In the genomic region with DNA sequence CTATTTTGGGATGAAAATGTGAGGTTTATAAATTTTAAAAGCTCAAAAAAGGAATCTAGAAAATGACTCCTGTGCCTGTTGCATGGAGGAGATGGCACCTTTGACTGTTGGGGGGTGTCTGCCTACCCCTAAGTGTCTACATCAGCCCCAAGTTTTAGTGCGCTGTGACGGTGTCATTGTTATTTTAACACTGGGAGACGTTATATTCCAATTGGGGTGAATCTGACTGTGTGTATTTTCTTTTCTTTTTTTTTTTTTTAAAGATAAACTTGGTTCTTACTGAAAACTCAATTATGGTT, we compare ENCODE assay signal across 9 cellular contexts. TPM values are rescaled to one million over a fixed set of nuclear protein-coding genes. Genes with fewer than 3 reads are reported as not detected.
DNase-seq lines count a peak whose midpoint lies in the region; ATAC-seq and TF ChIP-seq lines count a peak whose summit lies in the region.
"Had no signal": no experiment of that assay in that cellular context is flagged by ENCODE, and none has a peak within 500 bp of the region (broad histone marks: within the 10 kb centered on the region; RNA-seq: fewer than 3 reads in every experiment).

No MANE protein-coding gene starts in this region.

- peaks cover 42% of the 10 kb centered on the region for H3K36me3 Mint-ChIP-seq in activated CD4-positive, alpha-beta T cell treated with anti-CD3 and anti-CD28 coated beads, Interleukin-2, amount 10 ng/mL, durations not matched to agents 24 days and 14 days (ENCODE audit: low read depth)
- H3K36me3 Mint-ChIP-seq in activated CD4-positive, alpha-beta memory T cell treated with anti-CD3 and anti-CD28 coated beads for 36 hours = peaks cover 45% of the 10 kb centered on the region

- peaks cover 2% of the 10 kb centered on the region for H3K9me3 Mint-ChIP-seq in activated CD4-positive, alpha-beta T cell treated with anti-CD3 and anti-CD28 coated beads, Interleukin-2, amount 10 ng/mL, durations not matched to agents 24 days and 14 days
- no peaks in the 10 kb centered on the region for H3K9me3 Mint-ChIP-seq in activated CD4-positive, alpha-beta memory T cell treated with anti-CD3 and anti-CD28 coated beads for 36 hours

- H3K4me3 ChIP-seq in fibroblast of mammary gland (ENCODE audit: control insufficient read depth, low read depth, low read length) = peak overlapping the region; percentile 60
- peak overlapping the region; percentile 59 to 84 (median 65) for H3K4me3 ChIP-seq in subcutaneous abdominal adipose tissue (ENCODE audit: low read depth in 1 of 5, low read length in 5 of 5)
- no peak overlapping the region for H3K4me3 ChIP-seq in neuronal stem cell (ENCODE audit: low read length in 2 of 2)

- H3K4me1 Mint-ChIP-seq in activated CD4-positive, alpha-beta T cell treated with anti-CD3 and anti-CD28 coated beads, Interleukin-2, amount 10 ng/mL, durations not matched to agents 24 days and 14 days = peaks cover 54% of the 10 kb centered on the region
- peaks cover 47% of the 10 kb centered on the region for H3K4me1 Mint-ChIP-seq in activated CD4-positive, alpha-beta memory T cell treated with anti-CD3 and anti-CD28 coated beads for 36 hours (ENCODE audit: low read depth)

- POLR2A ChIA-PET in activated CD4-positive, alpha-beta memory T cell treated with anti-CD3 and anti-CD28 coated beads for 36 hours (lab: Charles Lee) = interaction anchor here (0.9 to 8.4 kb wide), 15 partner anchors 24 to 756 kb away, joined by 3 to 178 read pairs (median 5); a partner anchor contains a TSS

- peak overlapping the region; percentile 93 for H3K27ac Mint-ChIP-seq in activated CD4-positive, alpha-beta T cell treated with anti-CD3 and anti-CD28 coated beads, Interleukin-2, amount 10 ng/mL, durations not matched to agents 24 days and 14 days
- H3K27ac Mint-ChIP-seq in activated CD4-positive, alpha-beta memory T cell treated with anti-CD3 and anti-CD28 coated beads for 36 hours = peak overlapping the region; percentile 96

- no peak overlapping the region for H4K8ac ChIP-seq in neuronal stem cell (ENCODE audit: low read depth, low read length)

- peak overlapping the region; percentile 88 for H3K4me3 Mint-ChIP-seq in activated CD4-positive, alpha-beta T cell treated with anti-CD3 and anti-CD28 coated beads, Interleukin-2, amount 10 ng/mL, durations not matched to agents 24 days and 14 days
- H3K4me3 Mint-ChIP-seq in activated CD4-positive, alpha-beta memory T cell treated with anti-CD3 and anti-CD28 coated beads for 36 hours = peak overlapping the region; percentile 94

- no peak overlapping the region for H3K18ac ChIP-seq in neuronal stem cell (ENCODE audit: low read length)

- CTCF ChIA-PET in activated CD4-positive, alpha-beta memory T cell treated with anti-CD3 and anti-CD28 coated beads for 36 hours (lab: Charles Lee) = interaction anchor here (1.4 to 8.7 kb wide), 5 partner anchors 23 to 131 kb away, joined by 3 to 62 read pairs (median 8); no protein-coding TSS in a partner anchor

- no peak overlapping the region for H3K4me2 ChIP-seq in neuronal stem cell (ENCODE audit: insufficient read depth, low read length, poor library complexity, severe bottlenecking)

- no peaks in the 10 kb centered on the region for H3K27me3 ChIP-seq in subcutaneous abdominal adipose tissue (ENCODE audit: control insufficient read depth in 5 of 5, insufficient read depth in 4 of 5, low read length in 5 of 5)
- H3K27me3 ChIP-seq in neuronal stem cell (ENCODE audit: control insufficient read depth in 3 of 3, insufficient read depth in 3 of 3, low read depth in 1 of 3, low read length in 3 of 3) = no peaks in the 10 kb centered on the region

- no peak overlapping the region for H3K23ac ChIP-seq in neuronal stem cell (ENCODE audit: low read depth, low read length, poor library complexity)

- H3K4ac ChIP-seq in neuronal stem cell (ENCODE audit: low read length) = no peak overlapping the region

- peaks cover 2% of the 10 kb centered on the region for H3K79me1 ChIP-seq in neuronal stem cell (ENCODE audit: low read depth, low read length)

- no peak overlapping the region for H2BK15ac ChIP-seq in neuronal stem cell (ENCODE audit: low read length)

- TF ChIP-seq CTCF in fibroblast of mammary gland (conservative IDR thresholded peaks at IDR 0.05; ENCODE audit: control insufficient read depth, insufficient read depth, low read depth, low read length) = no peak

- H2BK12ac ChIP-seq in neuronal stem cell (ENCODE audit: low read length) = no peak overlapping the region

- no peaks in the 10 kb centered on the region for H3K9me3 ChIP-seq in subcutaneous abdominal adipose tissue (ENCODE audit: control insufficient read depth in 5 of 5, low read length in 5 of 5)
- H3K9me3 ChIP-seq in neuronal stem cell (replicated peaks in 1 of 2; ENCODE audit: control insufficient read depth in 2 of 2, insufficient read depth in 1 of 2, low read depth in 1 of 2, low read length in 2 of 2) = no peaks in the 10 kb centered on the region

- WGBS in neuronal stem cell (ENCODE audit: extremely low coverage in 2 of 2, insufficient read length in 2 of 2, insufficient replicate concordance in 1 of 2), 2 donors = no CpG with 5 or more reads among the region's 3 CpGs

- H3K36me3 ChIP-seq in subcutaneous abdominal adipose tissue (ENCODE audit: control insufficient read depth in 5 of 5, insufficient read depth in 5 of 5, low read length in 5 of 5) (no peaks in the 10 kb centered on the region), neuronal stem cell (replicated peaks in 1 of 2; ENCODE audit: control insufficient read depth in 2 of 2, insufficient read depth in 2 of 2, low read length in 2 of 2) (no peaks in the 10 kb centered on the region)

- ATAC-seq in HG02798 (IDR thresholded peaks at IDR 0.05; ENCODE audit: poor library complexity, unreplicated experiment) = no peak

- DNase-seq in activated CD4-positive, alpha-beta T cell treated with anti-CD3 and anti-CD28 coated beads, Interleukin-2, amount 10 ng/mL, durations not matched to agents 24 days and 14 days = peak; percentile 80
- DNase-seq in activated CD4-positive, alpha-beta T cell treated with anti-CD3 and anti-CD28 coated beads, Interleukin-2, amount 50 U/mL, for 4 hours = no peak
- peak; percentile 34 for DNase-seq in activated CD4-positive, alpha-beta memory T cell treated with anti-CD3 and anti-CD28 coated beads for 36 hours
- DNase-seq in fibroblast of mammary gland (ENCODE audit: low read depth) (no peak), midbrain (lab: John Stamatoyannopoulos, UW) (no peak), neuronal stem cell (ENCODE audit: low spot score) (no peak)
- DNase-seq: glutamatergic neuron had no signal

- H3K9ac ChIP-seq in subcutaneous abdominal adipose tissue (ENCODE audit: low read length in 5 of 5) (peak overlapping the region; percentile 42 to 87 (median 83)), neuronal stem cell (ENCODE audit: low read depth, low read length, poor library complexity) (no peak overlapping the region)

- H2BK120ac ChIP-seq in neuronal stem cell (ENCODE audit: low read depth, low read length) = no peak overlapping the region

- no peak overlapping the region for H2BK5ac ChIP-seq in neuronal stem cell (ENCODE audit: low read length)

- peaks cover 0 to 39% (median 25%) of the 10 kb centered on the region in 5 donors for H3K4me1 ChIP-seq in subcutaneous abdominal adipose tissue (ENCODE audit: control insufficient read depth in 5 of 5, insufficient read depth in 5 of 5, low read length in 5 of 5)
- H3K4me1 ChIP-seq in neuronal stem cell (ENCODE audit: control insufficient read depth in 2 of 2, insufficient read depth in 1 of 2, low read depth in 1 of 2, low read length in 2 of 2) = peaks cover 4 to 5% of the 10 kb centered on the region in 2 donors

- no peak overlapping the region for H2AK5ac ChIP-seq in neuronal stem cell (ENCODE audit: low read depth, low read length)

- H3K27ac ChIP-seq in subcutaneous abdominal adipose tissue (ENCODE audit: low read depth, low read length) (peak overlapping the region; percentile 92), neuronal stem cell (replicated peaks; ENCODE audit: low read length) (no peak overlapping the region)

- H4K91ac ChIP-seq in neuronal stem cell (ENCODE audit: low read depth, low read length, poor library complexity) = no peak overlapping the region

- intact Hi-C loops in activated CD4-positive, alpha-beta T cell treated with anti-CD3 and anti-CD28 coated beads, Interleukin-2, amount 10 ng/mL, durations not matched to agents 24 days and 14 days (cut with micrococcal nuclease) = loop anchor here (2.0 to 5.0 kb wide), 2 partner anchors 188 to 366 kb away; a partner anchor contains a TSS
- intact Hi-C loops in activated CD4-positive, alpha-beta memory T cell treated with anti-CD3 and anti-CD28 coated beads for 36 hours (cut with micrococcal nuclease) = no loop called here

- no peaks in the 10 kb centered on the region for H3K27me3 Mint-ChIP-seq in activated CD4-positive, alpha-beta T cell treated with anti-CD3 and anti-CD28 coated beads, Interleukin-2, amount 10 ng/mL, durations not matched to agents 24 days and 14 days
- H3K27me3 Mint-ChIP-seq in activated CD4-positive, alpha-beta memory T cell treated with anti-CD3 and anti-CD28 coated beads for 36 hours = no peaks in the 10 kb centered on the region

- no peak overlapping the region for H3K14ac ChIP-seq in neuronal stem cell (ENCODE audit: low read length)

- H2AFZ ChIP-seq in neuronal stem cell (ENCODE audit: low read length) = no peak overlapping the region

RNA-seq across cellular contexts. Expression of a gene that starts 0.5 kb away (rescaled TPM):
- 996 and 999 TPM in 2 replicates for total RNA-seq in activated CD4-positive, alpha-beta T cell treated with anti-CD3 and anti-CD28 coated beads, Interleukin-2, amount 10 ng/mL, durations not matched to agents 24 days and 14 days
- 100 to 1,000 TPM; 949 to 966 TPM for total RNA-seq in activated CD4-positive, alpha-beta memory T cell treated with anti-CD3 and anti-CD28 coated beads for 36 hours
- polyA plus RNA-seq in neuronal stem cell (2013, experiment 1 of 2) = not detected
- not detected for polyA plus RNA-seq in neuronal stem cell (2013, experiment 2 of 2)

RNA-seq across cellular contexts. Expression of a gene that starts 35.6 kb away (rescaled TPM):
- 29.2 and 30.8 TPM in 2 replicates for total RNA-seq in activated CD4-positive, alpha-beta T cell treated with anti-CD3 and anti-CD28 coated beads, Interleukin-2, amount 10 ng/mL, durations not matched to agents 24 days and 14 days
- 10 to 100 TPM; 44.6 to 51.4 TPM for total RNA-seq in activated CD4-positive, alpha-beta memory T cell treated with anti-CD3 and anti-CD28 coated beads for 36 hours
- 44.4 TPM for polyA plus RNA-seq in neuronal stem cell (2013, experiment 1 of 2)
- 45.6 TPM for polyA plus RNA-seq in neuronal stem cell (2013, experiment 2 of 2)

Comparison
In these comparisons a context has a peak if more than half of its experiments do, and no peak if none do; other contexts are left out.
1. DNase-seq: peak in activated CD4-positive, alpha-beta T cell treated with anti-CD3 and anti-CD28 coated beads, Interleukin-2, amount 10 ng/mL, durations not matched to agents 24 days and 14 days (single experiment) and activated CD4-positive, alpha-beta memory T cell treated with anti-CD3 and anti-CD28 coated beads for 36 hours (single experiment); none in activated CD4-positive, alpha-beta T cell treated with anti-CD3 and anti-CD28 coated beads, Interleukin-2, amount 50 U/mL, for 4 hours (0 of 2), fibroblast of mammary gland (single experiment), midbrain (single experiment) and neuronal stem cell (single experiment).
2. H3K4me3 ChIP-seq: peak in fibroblast of mammary gland (single experiment) and subcutaneous abdominal adipose tissue (5 of 5); none in neuronal stem cell (0 of 2).